ENCODE assay signal across 11 cellular contexts in the genomic region with DNA sequence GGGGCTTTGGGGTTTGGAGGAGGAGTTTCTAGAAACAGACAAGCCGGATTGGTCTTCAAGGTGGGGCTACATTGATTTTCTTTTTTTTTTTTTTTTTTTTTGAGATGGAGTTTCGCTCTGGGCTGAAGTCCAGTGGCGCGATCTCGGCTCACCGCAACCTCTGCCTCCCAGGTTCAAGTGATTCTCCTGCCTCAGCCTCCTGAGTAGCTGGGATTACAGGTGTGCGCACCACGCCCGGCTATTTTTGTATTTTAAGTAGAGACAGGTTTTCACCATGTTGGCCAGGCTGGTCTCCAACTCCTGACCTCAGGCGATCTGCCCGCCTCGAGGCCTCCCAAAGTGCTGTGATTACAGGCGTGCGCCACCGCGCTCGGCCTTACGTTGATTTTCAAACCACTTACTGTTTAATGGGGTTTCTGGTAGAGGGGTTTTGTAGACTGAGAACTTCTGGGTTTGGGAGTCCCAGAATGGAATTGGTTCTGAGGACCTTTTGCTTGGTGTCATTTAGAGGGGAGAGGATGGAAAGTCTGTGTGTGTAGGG. TPM values are rescaled to one million over a fixed set of nuclear protein-coding genes. Genes with fewer than 3 reads are reported as not detected.
DNase-seq lines count a peak whose midpoint lies in the region; TF ChIP-seq lines count a peak whose summit lies in the region.
"Not testable (repeated sequence)": the region's sequence is repeated elsewhere in the genome, so short reads cannot be mapped to it uniquely, and the experiment has no call there.
"Had no signal": no experiment of that assay in that cellular context is flagged by ENCODE, and none has a peak within 500 bp of the region (broad histone marks: within the 10 kb centered on the region; RNA-seq: fewer than 3 reads in every experiment).

No MANE protein-coding gene starts in this region.

- H3K9me3 ChIP-seq in vagina, result not testable (repeated sequence)

- DNase-seq in ELR (ENCODE audit: low read depth), result peak; percentile 19
- not testable (repeated sequence) for DNase-seq in activated naive CD8-positive, alpha-beta T cell treated with anti-CD3 and anti-CD28 coated beads for 36 hours; glutamatergic neuron; vagina (ENCODE audit: extremely low spot score in 2 of 2)

- peaks cover 68% of the 10 kb centered on the region for H3K4me1 ChIP-seq in vagina

- H3K36me3 ChIP-seq in vagina, result not testable (repeated sequence)

- H3K4me3 ChIP-seq in vagina, result peak overlapping the region; percentile 93 to 97

- H3K27ac ChIP-seq in VCaP, result peak overlapping the region; percentile 85
- H3K27ac ChIP-seq in vagina, result not testable (repeated sequence)

- TF ChIP-seq POLR2A in vagina (IDR thresholded peaks at IDR 0.05), result not testable (repeated sequence)

- peaks cover 43% of the 10 kb centered on the region for H3K4me1 Mint-ChIP-seq in activated naive CD8-positive, alpha-beta T cell treated with anti-CD3 and anti-CD28 coated beads for 36 hours
- H3K4me1 Mint-ChIP-seq in glutamatergic neuron (ENCODE audit: low read depth, unreplicated experiment) (peaks cover 12% of the 10 kb centered on the region), nephron (peaks cover 26% of the 10 kb centered on the region)

- intact Hi-C loops in vagina (cut with DNase I), result not testable (repeated sequence)

- not testable (repeated sequence) for H3K27me3 Mint-ChIP-seq in activated naive CD8-positive, alpha-beta T cell treated with anti-CD3 and anti-CD28 coated beads for 36 hours; glutamatergic neuron (ENCODE audit: unreplicated experiment); nephron (ENCODE audit: low read depth)

- not testable (repeated sequence) for H3K9me3 Mint-ChIP-seq in activated naive CD8-positive, alpha-beta T cell treated with anti-CD3 and anti-CD28 coated beads for 36 hours; glutamatergic neuron (ENCODE audit: unreplicated experiment); nephron

- peak overlapping the region; percentile 94 for H3K4me3 Mint-ChIP-seq in activated naive CD8-positive, alpha-beta T cell treated with anti-CD3 and anti-CD28 coated beads for 36 hours
- peak overlapping the region; percentile 93 for H3K4me3 Mint-ChIP-seq in glutamatergic neuron (ENCODE audit: unreplicated experiment)
- H3K4me3 Mint-ChIP-seq in nephron, result peak overlapping the region; percentile 93 to 96 (median 93)

- peaks cover 16% of the 10 kb centered on the region for H3K36me3 Mint-ChIP-seq in activated naive CD8-positive, alpha-beta T cell treated with anti-CD3 and anti-CD28 coated beads for 36 hours
- not testable (repeated sequence) for H3K36me3 Mint-ChIP-seq in glutamatergic neuron (ENCODE audit: unreplicated experiment)
- peaks cover 17% of the 10 kb centered on the region for H3K36me3 Mint-ChIP-seq in nephron (ENCODE audit: low read depth)

- H3K27ac Mint-ChIP-seq in activated naive CD8-positive, alpha-beta T cell treated with anti-CD3 and anti-CD28 coated beads for 36 hours; glutamatergic neuron (ENCODE audit: unreplicated experiment): not testable (repeated sequence)
- H3K27ac Mint-ChIP-seq in nephron, result peak overlapping the region in 1 of 3 experiments; percentile 20

- not testable (repeated sequence) for H3K27me3 ChIP-seq in vagina

- not testable (repeated sequence) for TF ChIP-seq CTCF in VCaP (conservative IDR thresholded peaks at IDR 0.05); glutamatergic neuron (IDR thresholded peaks at IDR 0.05; ENCODE audit: partially characterized antibody, unreplicated experiment); nephron (IDR thresholded peaks at IDR 0.05; ENCODE audit: unreplicated experiment in 3 of 3); vagina (IDR thresholded peaks at IDR 0.05)

RNA-seq across cellular contexts. Expression of a gene that starts 2.1 kb away (rescaled TPM):
- 10 to 100 TPM; 32.6 to 39.6 TPM for total RNA-seq in activated naive CD8-positive, alpha-beta T cell treated with anti-CD3 and anti-CD28 coated beads for 36 hours
- total RNA-seq in glutamatergic neuron (ENCODE audit: unreplicated experiment) (51.3 TPM), vagina (29.2 TPM)

RNA-seq across cellular contexts. Expression of a gene that starts 7.7 kb away (rescaled TPM):
- total RNA-seq in activated naive CD8-positive, alpha-beta T cell treated with anti-CD3 and anti-CD28 coated beads for 36 hours, result 10 to 100 TPM; 17.2 to 18.3 TPM
- total RNA-seq in glutamatergic neuron (ENCODE audit: unreplicated experiment), result 8.5 TPM
- total RNA-seq in vagina, result 15.0 TPM

RNA-seq across cellular contexts. Expression of a gene that starts 24.9 kb away (rescaled TPM):
- total RNA-seq in activated naive CD8-positive, alpha-beta T cell treated with anti-CD3 and anti-CD28 coated beads for 36 hours, result not detected
- total RNA-seq in glutamatergic neuron (ENCODE audit: unreplicated experiment) (not detected), vagina (not detected)
- total RNA-seq: GM12878, HT1080, NCI-H460, SJCRH30, temporal lobe had no signal

RNA-seq across cellular contexts. Expression of a gene that starts 27.9 kb away (rescaled TPM):
- total RNA-seq in activated naive CD8-positive, alpha-beta T cell treated with anti-CD3 and anti-CD28 coated beads for 36 hours, result 1 to 10 TPM; 2.2 to 2.5 TPM
- not detected for total RNA-seq in glutamatergic neuron (ENCODE audit: unreplicated experiment)
- not detected for total RNA-seq in vagina
- total RNA-seq: HT1080, NCI-H460, SJCRH30 had no signal

RNA-seq across cellular contexts. Expression of a gene that starts 30.8 kb away (rescaled TPM):
- total RNA-seq in activated naive CD8-positive, alpha-beta T cell treated with anti-CD3 and anti-CD28 coated beads for 36 hours, result 1 to 10 TPM; 1.2 to 2.2 TPM
- total RNA-seq in glutamatergic neuron (ENCODE audit: unreplicated experiment) (2.5 TPM), vagina (not detected)
- total RNA-seq: HT1080, NCI-H460, SJCRH30, temporal lobe had no signal
